2 cellular contexts compared by ENCODE assay signal in the genomic region with DNA sequence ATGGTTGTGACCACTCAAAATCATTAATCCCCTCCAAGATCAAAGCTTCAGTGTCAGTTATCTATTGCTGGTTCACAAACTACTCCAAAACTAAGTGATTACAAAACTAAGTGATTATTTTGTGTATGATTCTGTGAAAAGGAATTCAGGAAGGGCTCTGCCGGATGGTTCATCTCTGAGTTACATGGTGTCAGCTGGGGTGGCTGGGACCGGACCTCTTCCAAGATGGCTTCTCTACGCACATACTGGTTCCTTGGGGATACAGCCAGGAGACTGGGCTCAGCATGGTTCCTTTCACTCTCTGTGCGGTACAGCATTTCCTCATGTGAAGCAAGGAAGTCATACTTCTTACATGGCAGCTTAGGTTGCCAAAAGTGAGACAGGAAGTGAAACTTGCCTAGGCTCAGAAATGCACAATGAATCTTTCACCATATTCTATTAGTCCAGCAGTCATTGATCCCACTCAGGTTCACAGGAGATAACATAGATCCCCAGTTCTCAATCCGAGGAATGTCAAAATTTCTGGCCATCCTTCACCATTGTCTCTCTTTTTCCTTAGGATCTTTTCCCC.
TF ChIP-seq lines count a peak whose summit lies in the region.

No MANE protein-coding gene starts in this region.

TF ChIP-seq in GM12891, 5 proteins besides CTCF, POLR2A, EP300 and RAD21 (continued from another document):
- TF ChIP-seq POU2F2 (IDR thresholded peaks at IDR 0.05; ENCODE audit: low read depth, low read length) (no peak), TAF1 (IDR thresholded peaks at IDR 0.05; ENCODE audit: low read depth, low read length) (no peak), POLR2AphosphoS5 (IDR thresholded peaks at IDR 0.05; ENCODE audit: low read depth, low read length) (no peak), PAX5 (IDR thresholded peaks at IDR 0.05; ENCODE audit: insufficient read depth, low read length, severe bottlenecking) (no peak)
TF ChIP-seq in GM12891: peak in this region for 1.

TF ChIP-seq in GM12878, 131 proteins besides CTCF, POLR2A, EP300 and RAD21 (continued from another document):
- TF ChIP-seq NFYA (IDR thresholded peaks at IDR 0.05; ENCODE audit: borderline replicate concordance, low read depth, low read length) = no peak
